ENCODE assay signal across 26 cellular contexts in genomic region chr16:71258371-71258770, GRCh38. TPM values are rescaled to one million over a fixed set of nuclear protein-coding genes. Genes with fewer than 3 reads are reported as not detected.
"Had no signal": no experiment of that assay in that cellular context is flagged by ENCODE, and none has a peak within 500 bp of the region (broad histone marks: within the 10 kb centered on the region; RNA-seq: fewer than 3 reads in every experiment).

No MANE protein-coding gene starts in this region.

- H3K27ac ChIP-seq: colonic mucosa, dorsolateral prefrontal cortex, esophagus muscularis mucosa, neural progenitor cell, thoracic aorta, upper lobe of left lung had no signal

- H3K4me1 ChIP-seq: colonic mucosa, upper lobe of left lung had no signal

- H3K9me3 ChIP-seq: colonic mucosa, esophagus muscularis mucosa, mucosa of descending colon, spleen, thoracic aorta, upper lobe of left lung had no signal

- H3K4me3 ChIP-seq: colonic mucosa, dorsolateral prefrontal cortex, esophagus muscularis mucosa, mucosa of descending colon, neural progenitor cell, spleen, thoracic aorta, upper lobe of left lung had no signal

- H3K36me3 ChIP-seq: colonic mucosa, esophagus muscularis mucosa, neural progenitor cell, spleen, thoracic aorta, upper lobe of left lung had no signal

- ATAC-seq: activated T-cell treated with anti-CD3 and anti-CD28 coated beads, Interleukin-2, amount 50 U/mL, for 72 hours; effector memory CD8-positive, alpha-beta T cell; left cardiac atrium; mucosa of descending colon had no signal

- DNase-seq: activated CD4-positive, alpha-beta T cell treated with anti-CD3 and anti-CD28 coated beads for 4 hours; activated CD4-positive, alpha-beta T cell treated with anti-CD3 and anti-CD28 coated beads, Interleukin-2, amount 50 U/mL, for 48 hours; activated CD4-positive, CD25-positive, alpha-beta regulatory T cell; activated effector memory CD4-positive, alpha-beta T cell treated with Interleukin-2 at 50 U/mL for 16 hours; activated naive CD4-positive, alpha-beta T cell treated with anti-CD3 and anti-CD28 coated beads for 36 hours; activated naive CD8-positive, alpha-beta T cell treated with anti-CD3 and anti-CD28 coated beads, Interleukin-2, amount 10 ng/mL, durations not matched to agents 7 days and 5 days; activated T-cell treated with anti-CD3 and anti-CD28 coated beads, Interleukin-2, amount 50 U/mL, for 72 hours; amniotic stem cell; colonic mucosa; dorsolateral prefrontal cortex; effector memory CD8-positive, alpha-beta T cell; islet precursor cell; left cardiac atrium; mesenchymal stem cell; naive B cell; retina; spleen; stimulated activated CD4-positive, alpha-beta T cell treated with anti-CD3 and anti-CD28 coated beads, Interleukin-4, amount 100 ng/mL, for 1 hour; stimulated activated naive CD4-positive, alpha-beta T cell; T1000; upper lobe of left lung had no signal

- H3K27me3 ChIP-seq: colonic mucosa, dorsolateral prefrontal cortex, esophagus muscularis mucosa, neural progenitor cell, upper lobe of left lung had no signal

RNA-seq across cellular contexts. Expression of gene HYDIN, which starts 27.8 kb away (rescaled TPM):
- total RNA-seq: activated naive CD4-positive, alpha-beta T cell treated with anti-CD3 and anti-CD28 coated beads for 36 hours; activated naive CD8-positive, alpha-beta T cell treated with anti-CD3 and anti-CD28 coated beads, Interleukin-2, amount 10 ng/mL, durations not matched to agents 7 days and 5 days; endothelial cell of umbilical vein had no signal
- polyA plus RNA-seq: endothelial cell of umbilical vein had no signal
